28 cellular contexts compared by ENCODE assay signal in genomic region chr1:87104945-87105344, GRCh38.
"Had no signal": no experiment of that assay in that cellular context is flagged by ENCODE, and none has a peak within 500 bp of the region (broad histone marks: within the 10 kb centered on the region; RNA-seq: fewer than 3 reads in every experiment).

No MANE protein-coding gene starts in this region.

- H3K27me3 ChIP-seq: adrenal gland, body of pancreas, esophagus muscularis mucosa, neutrophil, ovary, right lobe of liver had no signal

- H3K4me1 ChIP-seq: body of pancreas, esophagus muscularis mucosa, right lobe of liver had no signal

- H3K27ac ChIP-seq: adrenal gland, body of pancreas, esophagus muscularis mucosa, neutrophil, ovary, right lobe of liver, skin epidermis, thoracic aorta, WERI-Rb-1 had no signal

- H3K9me3 ChIP-seq: adrenal gland, body of pancreas, neutrophil, right lobe of liver had no signal

- DNase-seq: activated CD4-positive, alpha-beta T cell treated with anti-CD3 and anti-CD28 coated beads for 48 hours; activated CD4-positive, alpha-beta T cell treated with anti-CD3 and anti-CD28 coated beads, Interleukin-2, amount 50 U/mL, for 48 hours; activated CD8-positive, alpha-beta memory T cell treated with anti-CD3 and anti-CD28 coated beads for 24 hours; activated effector memory CD4-positive, alpha-beta T cell treated with Interleukin-2 at 50 U/mL for 16 hours; activated naive CD4-positive, alpha-beta T cell treated with Interleukin-2 at 50 U/mL for 16 hours; adrenal gland; aorta; body of pancreas; cortex of kidney; effector memory CD8-positive, alpha-beta T cell; islet precursor cell; left ventricle myocardium superior; mammary epithelial cell; ovary; right lobe of liver; stimulated activated CD4-positive, alpha-beta T cell treated with anti-CD3 and anti-CD28 coated beads, Interleukin-12 subunit alpha, Interleukin-12 subunit beta, amount 100 ng/mL, for 4 hours; stimulated activated CD4-positive, alpha-beta T cell treated with anti-CD3 and anti-CD28 coated beads, Interleukin-4, amount 100 ng/mL, for 24 hours; trophoblast cell; WERI-Rb-1 had no signal

- ATAC-seq: activated CD4-positive, CD25-positive, alpha-beta regulatory T cell treated with anti-CD3 and anti-CD28 coated beads, Interleukin-2, amount 50 U/mL, for 24 hours; body of pancreas; effector memory CD8-positive, alpha-beta T cell; left ventricle myocardium superior; right lobe of liver; stimulated activated effector memory CD8-positive, alpha-beta T cell treated with anti-CD3 and anti-CD28 coated beads, Interleukin-12 subunit alpha, Interleukin-12 subunit beta, amount 100 ng/mL, for 72 hours had no signal

- H3K4me3 ChIP-seq: adrenal gland, body of pancreas, esophagus muscularis mucosa, ovary, right lobe of liver, skin epidermis, thoracic aorta had no signal

- H3K36me3 ChIP-seq: adrenal gland, neutrophil, ovary, right lobe of liver, thoracic aorta had no signal

- FAIRE-seq: endothelial cell of umbilical vein, frontal cortex, urothelium cell line had no signal
